In genomic region chr14:36974985-36975384, GRCh38 we compare ENCODE assay signal across 24 cellular contexts.
DNase-seq lines count a peak whose midpoint lies in the region; ATAC-seq and TF ChIP-seq lines count a peak whose summit lies in the region.
"Had no signal": no experiment of that assay in that cellular context is flagged by ENCODE, and none has a peak within 500 bp of the region (broad histone marks: within the 10 kb centered on the region; RNA-seq: fewer than 3 reads in every experiment).

No MANE protein-coding gene starts in this region.

- H3K27me3 ChIP-seq in breast epithelium (no peaks in the 10 kb centered on the region), ascending aorta (no peaks in the 10 kb centered on the region), esophagus (ENCODE audit: control insufficient read depth in 1 of 2, insufficient read depth in 2 of 2, low read length in 2 of 2) (no peaks in the 10 kb centered on the region), lower lobe of right lung (ENCODE audit: low read depth) (no peaks in the 10 kb centered on the region)

- ATAC-seq in lower lobe of right lung: no peak
- ATAC-seq in HG02970 (IDR thresholded peaks at IDR 0.05; ENCODE audit: low FRiP score, unreplicated experiment): no peak
- ATAC-seq: Panc1 had no signal

- H3K4me3 Mint-ChIP-seq in MCF 10A (ENCODE audit: unreplicated experiment): no peak overlapping the region
- H3K4me3 Mint-ChIP-seq: HFFc6, IgD-negative memory B cell had no signal

- peaks cover 44% of the 10 kb centered on the region for H3K4me1 Mint-ChIP-seq in MCF 10A (ENCODE audit: insufficient read depth, unreplicated experiment)
- H3K4me1 Mint-ChIP-seq: IgD-negative memory B cell had no signal

- no peak for TF ChIP-seq POLR2A in breast epithelium (IDR thresholded peaks at IDR 0.05)

- POLR2A ChIA-PET in MCF 10A (lab: Yijun Ruan, JAX): interaction anchor here (1.3 to 1.5 kb wide), 2 partner anchors 9 to 22 kb away, joined by 3 to 5 read pairs; no protein-coding TSS in a partner anchor

- TF ChIP-seq CTCF in MCF 10A (IDR thresholded peaks at IDR 0.05; ENCODE audit: unreplicated experiment) (no peak), breast epithelium (IDR thresholded peaks at IDR 0.05) (no peak), ascending aorta (IDR thresholded peaks at IDR 0.05) (no peak), lower lobe of right lung (IDR thresholded peaks at IDR 0.05) (no peak)

- no peaks in the 10 kb centered on the region for H3K36me3 Mint-ChIP-seq in MCF 10A (ENCODE audit: insufficient read depth, unreplicated experiment)
- H3K36me3 Mint-ChIP-seq: IgD-negative memory B cell had no signal

- intact Hi-C loops in MCF 10A (cut with micrococcal nuclease) (loop anchor here (5.0 kb wide), 1 partner anchor 142 kb away; no protein-coding TSS in a partner anchor), breast epithelium (cut with DNase I; ENCODE audit: low total_unique reads) (no loop called here), ascending aorta (cut with DNase I) (loop anchor here (5.0 kb wide), 2 partner anchors 62 to 142 kb away; no protein-coding TSS in a partner anchor), lower lobe of right lung (cut with DNase I) (no loop called here)

- no peaks in the 10 kb centered on the region for H3K27me3 Mint-ChIP-seq in MCF 10A (ENCODE audit: insufficient read depth, unreplicated experiment)
- H3K27me3 Mint-ChIP-seq: IgD-negative memory B cell had no signal

- DNase-seq in MCF 10A (ENCODE audit: unreplicated experiment) (no peak), breast epithelium (ENCODE audit: low spot score in 2 of 2) (no peak), ascending aorta (ENCODE audit: low spot score in 2 of 2) (no peak), lower lobe of right lung (no peak), NCI-H774 (lab: John Stamatoyannopoulos, UW) (no peak), NCI-H82 (lab: John Stamatoyannopoulos, UW) (no peak)
- DNase-seq: 8988T; DMS153; H7; HFFc6; NCI-H1092; NCI-H1417 treated with DMSO at 0.1 percent for 48 hours; NCI-H2171 treated with DMSO at 0.1 percent for 48 hours; NCI-H524; NCI-H748 treated with DMSO at 0.1 percent for 48 hours; NK-92 treated with Interleukin-12 subunit alpha and Interleukin-12 subunit beta, amount 100 ng/mL, for 24 hours; SIG-M5; SK-N-SH; SW 1271 had no signal

- H3K4me3 ChIP-seq in breast epithelium (no peak overlapping the region), ascending aorta (no peak overlapping the region), esophagus (ENCODE audit: low read depth in 1 of 2, low read length in 2 of 2) (no peak overlapping the region), lower lobe of right lung (no peak overlapping the region)

- H3K9me3 ChIP-seq in breast epithelium (no peaks in the 10 kb centered on the region), ascending aorta (no peaks in the 10 kb centered on the region), esophagus (ENCODE audit: control insufficient read depth in 2 of 2, insufficient read depth in 1 of 2, low read depth in 1 of 2, low read length in 1 of 2) (no peaks in the 10 kb centered on the region), lower lobe of right lung (no peaks in the 10 kb centered on the region)
- H3K9me3 ChIP-seq: SK-N-SH had no signal

- H3K27ac ChIP-seq in breast epithelium (no peak overlapping the region), ascending aorta (peak overlapping the region; percentile 46 to 68), esophagus (ENCODE audit: low read depth in 2 of 2, low read length in 1 of 2) (peak overlapping the region; percentile 22 to 29), lower lobe of right lung (no peak overlapping the region)
- H3K27ac ChIP-seq: RWPE1 had no signal

- CTCF ChIA-PET in MCF 10A (lab: Yijun Ruan, JAX): interaction anchor here (0.8 to 1.9 kb wide), 4 partner anchors 16 to 327 kb away, joined by 3 to 4 read pairs (median 4); no protein-coding TSS in a partner anchor

- no TSS peak for BruUV-seq in MCF 10A (replicated peaks; lab: Mats Ljungman, UMichigan)

- H3K36me3 ChIP-seq in breast epithelium: no peaks in the 10 kb centered on the region
- H3K36me3 ChIP-seq in ascending aorta: no peaks in the 10 kb centered on the region
- no peaks in the 10 kb centered on the region for H3K36me3 ChIP-seq in esophagus (ENCODE audit: control insufficient read depth in 2 of 2, insufficient read depth in 2 of 2, low read length in 1 of 2)
- H3K36me3 ChIP-seq in lower lobe of right lung: no peaks in the 10 kb centered on the region

- no peaks in the 10 kb centered on the region for H3K9me3 Mint-ChIP-seq in MCF 10A (ENCODE audit: unreplicated experiment)
- H3K9me3 Mint-ChIP-seq: HFFc6 had no signal

- peak overlapping the region; percentile 90 for H3K27ac Mint-ChIP-seq in MCF 10A (ENCODE audit: low read depth, unreplicated experiment)
- H3K27ac Mint-ChIP-seq: IgD-negative memory B cell had no signal

- 59 to 71% methylated on average over 2 of the region's 2 CpGs for WGBS in esophagus, 2 donors

- H3K4me1 ChIP-seq in breast epithelium: no peaks in the 10 kb centered on the region
- peaks cover 0 to 10% of the 10 kb centered on the region in 2 donors for H3K4me1 ChIP-seq in ascending aorta
- peaks cover 0 to 6% of the 10 kb centered on the region in 2 donors for H3K4me1 ChIP-seq in esophagus (ENCODE audit: control insufficient read depth in 2 of 2, insufficient read depth in 2 of 2, low read length in 1 of 2)
- H3K4me1 ChIP-seq in lower lobe of right lung: no peaks in the 10 kb centered on the region

Comparison
In these comparisons a context has a peak if more than half of its experiments do, and no peak if none do; other contexts are left out.
1. intact Hi-C loops: an anchor here in MCF 10A (5.0 kb wide) and ascending aorta (5.0 kb wide); none called in breast epithelium and lower lobe of right lung.
2. H3K27ac ChIP-seq: peak in ascending aorta (2 of 2) and esophagus (2 of 2); none in breast epithelium (0 of 2) and lower lobe of right lung (single experiment).